1 cellular context compared by ENCODE assay signal in genomic region chr11:111975076-111975806, GRCh38.
TF ChIP-seq lines count a peak whose summit lies in the region.

No MANE protein-coding gene starts in this region.

TF ChIP-seq in K562, 482 proteins besides CTCF, POLR2A, EP300 and RAD21 (continued from another document):
- TF ChIP-seq ZHX1 (conservative IDR thresholded peaks at IDR 0.05; ENCODE audit: low read length) (no peak), CUX1 (CRISPR knock-in tag; IDR thresholded peaks at IDR 0.05) (no peak), SMC3 (conservative IDR thresholded peaks at IDR 0.05; ENCODE audit: insufficient read depth, low read depth, low read length) (no peak), ZNF830 (CRISPR knock-in tag; IDR thresholded peaks at IDR 0.05) (no peak), ZNF778 (CRISPR knock-in tag; IDR thresholded peaks at IDR 0.05) (no peak)
